In genomic region chr6:27810768-27811298, GRCh38 we compare ENCODE assay signal across 8 cellular contexts.
A peak's percentile ranks its signal among the peaks of the same experiment; 100 is the strongest.
DNase-seq lines count a peak whose midpoint lies in the region; ATAC-seq and TF ChIP-seq lines count a peak whose summit lies in the region.

No MANE protein-coding gene starts in this region.

- in situ Hi-C loops in Caki2 (cut with HindIII; ENCODE audit: low pct_unique_long_range_greater_than_20kb, low sequenced_read_pairs), result no loop called here

- ATAC-seq in naive B cell (ENCODE audit: low read depth in 2 of 2) (no peak), HG03354 (IDR thresholded peaks at IDR 0.05; ENCODE audit: poor library complexity, severe bottlenecking, unreplicated experiment) (no peak)

- peaks cover 34 to 59% (median 47%) of the 10 kb centered on the region in 3 donors for H3K4me1 Mint-ChIP-seq in naive B cell

- H3K27ac Mint-ChIP-seq in naive B cell, result peak overlapping the region; percentile 91 to 99 (median 97)

- peaks cover 0 to 4% (median 0%) of the 10 kb centered on the region in 3 donors for H3K27me3 Mint-ChIP-seq in naive B cell

- TF ChIP-seq CTCF in cardiac fibroblast (IDR thresholded peaks at IDR 0.05; ENCODE audit: low read depth, low read length), result no peak

- peak; percentile 25 for DNase-seq in Caki2 (ENCODE audit: low read depth)
- peak; percentile 47 for DNase-seq in MV-4-11 (lab: John Stamatoyannopoulos, UW)
- DNase-seq in cardiac fibroblast (ENCODE audit: low read depth in 2 of 2), result no peak
- no peak for DNase-seq in naive B cell
- no peak for DNase-seq in inferior parietal cortex (ENCODE audit: extremely low spot score)
- DNase-seq in globus pallidus (ENCODE audit: low spot score), result no peak
- DNase-seq in germinal center (ENCODE audit: low spot score), result no peak

- no peaks in the 10 kb centered on the region for H3K36me3 Mint-ChIP-seq in naive B cell

- H3K4me3 Mint-ChIP-seq in naive B cell, result peak overlapping the region; percentile 88 to 99 (median 97)

- peak overlapping the region; percentile 72 to 82 for H3K4me3 ChIP-seq in cardiac fibroblast (replicated peaks in 1 of 2; ENCODE audit: low read depth in 2 of 2, low read length in 2 of 2)

- H3K9me3 Mint-ChIP-seq in naive B cell, result peaks cover 0 to 41% (median 19%) of the 10 kb centered on the region in 7 donors

Comparison
In these comparisons a context has a peak if more than half of its experiments do, and no peak if none do; other contexts are left out.
1. DNase-seq: peak in Caki2 (single experiment) and MV-4-11 (single experiment); none in cardiac fibroblast (0 of 2), naive B cell (single experiment), inferior parietal cortex (single experiment), globus pallidus (single experiment) and germinal center (single experiment).